Comparison of ENCODE assay signal across 9 cellular contexts in genomic region chr12:6362383-6362782, GRCh38. TPM values are rescaled to one million over a fixed set of nuclear protein-coding genes. Genes with fewer than 3 reads are reported as not detected.
DNase-seq lines count a peak whose midpoint lies in the region; ATAC-seq and TF ChIP-seq lines count a peak whose summit lies in the region.
"Had no signal": no experiment of that assay in that cellular context is flagged by ENCODE, and none has a peak within 500 bp of the region (broad histone marks: within the 10 kb centered on the region; RNA-seq: fewer than 3 reads in every experiment).

No MANE protein-coding gene starts in this region.

- TF ChIP-seq CTCF in CD4-positive, alpha-beta T cell (IDR thresholded peaks at IDR 0.05), result no peak
- TF ChIP-seq CTCF in endothelial cell (IDR thresholded peaks at IDR 0.05; ENCODE audit: unreplicated experiment) (no peak), parathyroid adenoma (IDR thresholded peaks at IDR 0.05) (no peak)

- no peaks in the 10 kb centered on the region for H3K27me3 ChIP-seq in CD4-positive, alpha-beta T cell (ENCODE audit: control insufficient read depth, insufficient read depth, low read length)
- H3K27me3 ChIP-seq in parathyroid adenoma (ENCODE audit: control insufficient read depth, insufficient read depth, low read length), result no peaks in the 10 kb centered on the region
- H3K27me3 ChIP-seq in MG63, result no peaks in the 10 kb centered on the region

- no peaks in the 10 kb centered on the region for H3K36me3 ChIP-seq in parathyroid adenoma (ENCODE audit: control insufficient read depth, insufficient read depth, low read length)
- H3K36me3 ChIP-seq in MG63, result no peaks in the 10 kb centered on the region

- no peak overlapping the region for H3K27ac ChIP-seq in CD4-positive, alpha-beta T cell (ENCODE audit: low read depth, low read length)
- peak overlapping the region; percentile 25 for H3K27ac ChIP-seq in parathyroid adenoma

- CTCF ChIA-PET in CD4-positive, alpha-beta T cell (lab: Charles Lee), result interaction anchor here (1.0 to 1.9 kb wide), 4 partner anchors 26 to 175 kb away, joined by 3 to 8 read pairs (median 6); no protein-coding TSS in a partner anchor
- CTCF ChIA-PET in HEK293T (lab: Yijun Ruan, JAX), result interaction anchor here (0.6 to 1.9 kb wide), 3 partner anchors 17 to 36 kb away, joined by 3 to 8 read pairs (median 5); no protein-coding TSS in a partner anchor

- H3K9me3 ChIP-seq in CD4-positive, alpha-beta T cell (ENCODE audit: control insufficient read depth, low read length), result no peaks in the 10 kb centered on the region
- no peaks in the 10 kb centered on the region for H3K9me3 ChIP-seq in parathyroid adenoma (ENCODE audit: control insufficient read depth, low read length)
- no peaks in the 10 kb centered on the region for H3K9me3 ChIP-seq in MG63

- H3K27me3 Mint-ChIP-seq in CD4-positive, alpha-beta T cell, result no peaks in the 10 kb centered on the region
- H3K27me3 Mint-ChIP-seq in endothelial cell (ENCODE audit: unreplicated experiment), result peaks cover 5% of the 10 kb centered on the region

- POLR2A ChIA-PET in CD4-positive, alpha-beta T cell (lab: Charles Lee), result interaction anchor here (0.7 to 3.5 kb wide), 5 partner anchors 20 to 172 kb away, joined by 3 to 58 read pairs (median 6); partner anchors contain the start of genes GAPDH and TNFRSF1A
- POLR2A ChIA-PET in HEK293T (lab: Yijun Ruan, JAX), result interaction anchor here (0.7 to 1.9 kb wide), 8 partner anchors 10 to 108 kb away, joined by 4 to 19 read pairs (median 9); partner anchors contain the start of genes TNFRSF1A and VAMP1

- intact Hi-C loops in CD4-positive, alpha-beta T cell (cut with DNase I, micrococcal nuclease), result loop anchor here (2.0 kb wide), 1 partner anchor 20 kb away; the partner anchor contains the start of gene TNFRSF1A (in 2 of the 2)

- H3K4me3 ChIP-seq in parathyroid adenoma (ENCODE audit: low read depth, low read length) (no peak overlapping the region), MG63 (no peak overlapping the region)
- H3K4me3 ChIP-seq: GM12878 had no signal

- H3K27ac Mint-ChIP-seq in CD4-positive, alpha-beta T cell, result peak overlapping the region; percentile 82
- H3K27ac Mint-ChIP-seq in endothelial cell (ENCODE audit: unreplicated experiment), result peak overlapping the region; percentile 32

- H3K4me1 ChIP-seq in parathyroid adenoma, result peaks cover 3% of the 10 kb centered on the region

- no peaks in the 10 kb centered on the region for H3K79me2 ChIP-seq in parathyroid adenoma

- peak overlapping the region; percentile 87 for H3K4me3 Mint-ChIP-seq in CD4-positive, alpha-beta T cell
- H3K4me3 Mint-ChIP-seq in endothelial cell (ENCODE audit: unreplicated experiment), result no peak overlapping the region

- H3K9me3 Mint-ChIP-seq in CD4-positive, alpha-beta T cell, result no peaks in the 10 kb centered on the region
- H3K9me3 Mint-ChIP-seq in endothelial cell (ENCODE audit: unreplicated experiment), result no peaks in the 10 kb centered on the region

- no peak for ATAC-seq in CD4-positive, alpha-beta T cell (ENCODE audit: poor library complexity)

- H3K9ac ChIP-seq in parathyroid adenoma, result no peak overlapping the region

- H3K36me3 Mint-ChIP-seq in CD4-positive, alpha-beta T cell (ENCODE audit: low read depth), result no peaks in the 10 kb centered on the region
- no peaks in the 10 kb centered on the region for H3K36me3 Mint-ChIP-seq in endothelial cell (ENCODE audit: low read depth, unreplicated experiment)

- H3K4me2 ChIP-seq in parathyroid adenoma (ENCODE audit: low read length), result no peak overlapping the region

- DNase-seq in CD4-positive, alpha-beta T cell, result no peak
- DNase-seq in HEK293T (ENCODE audit: extremely low spot score) (no peak), endothelial cell (ENCODE audit: low spot score) (no peak), MG63 (no peak), NCI-H2227 treated with DMSO at 0.1 percent for 48 hours (lab: John Stamatoyannopoulos, UW) (no peak), NCI-H1105 (lab: John Stamatoyannopoulos, UW) (no peak)
- DNase-seq: NCI-H524 had no signal

- no peak overlapping the region for H2AFZ ChIP-seq in parathyroid adenoma

- H3K4me1 Mint-ChIP-seq in CD4-positive, alpha-beta T cell (ENCODE audit: low read depth), result peaks cover 32% of the 10 kb centered on the region
- H3K4me1 Mint-ChIP-seq in endothelial cell (ENCODE audit: unreplicated experiment), result peaks cover 2% of the 10 kb centered on the region

TF ChIP-seq in HEK293T, 16 proteins besides CTCF, POLR2A, EP300 and RAD21:
- TF ChIP-seq ARNT (IDR thresholded peaks at IDR 0.05), result no peak
- TF ChIP-seq CTBP1 (IDR thresholded peaks at IDR 0.05; ENCODE audit: borderline replicate concordance), result no peak
- TF ChIP-seq BHLHE40 (IDR thresholded peaks at IDR 0.05; ENCODE audit: borderline replicate concordance), result no peak
- peak; percentile 46; the same call in 1 of the 2 replicates for TF ChIP-seq PKNOX1 (IDR thresholded peaks at IDR 0.05)
- no peak for TF ChIP-seq LEF1 (IDR thresholded peaks at IDR 0.05; ENCODE audit: borderline replicate concordance)
- no peak for TF ChIP-seq HDGF (IDR thresholded peaks at IDR 0.05; ENCODE audit: borderline replicate concordance)

RNA-seq across cellular contexts. Expression of gene SCNN1A, which starts 13.0 kb away (rescaled TPM):
- 1 to 10 TPM; 1.1 to 2.0 TPM for total RNA-seq in CD4-positive, alpha-beta T cell
- total RNA-seq in endothelial cell (ENCODE audit: unreplicated experiment), result 2.2 TPM
- total RNA-seq in MG63 (2014; rRNA removed; shearing (Covaris generic); ENCODE audit: low replicate concordance), result 0.07 and 0.66 TPM in 2 replicates

RNA-seq across cellular contexts. Expression of gene TNFRSF1A, which starts 20.5 kb away (rescaled TPM):
- total RNA-seq in CD4-positive, alpha-beta T cell, result 10 to 100 TPM; 16.3 to 19.2 TPM
- 125 TPM for total RNA-seq in endothelial cell (ENCODE audit: unreplicated experiment)
- 181 and 208 TPM in 2 replicates for total RNA-seq in MG63 (2014; rRNA removed; shearing (Covaris generic); ENCODE audit: low replicate concordance)

RNA-seq across cellular contexts. Expression of gene LTBR, which starts 21.6 kb away (rescaled TPM):
- total RNA-seq in CD4-positive, alpha-beta T cell, result under 1 TPM; 0.38 to 0.67 TPM
- total RNA-seq in endothelial cell (ENCODE audit: unreplicated experiment), result 40.3 TPM
- total RNA-seq in MG63 (2014; rRNA removed; shearing (Covaris generic); ENCODE audit: low replicate concordance), result 35.0 and 61.5 TPM in 2 replicates

RNA-seq across cellular contexts. Expression of gene PLEKHG6, which starts 51.9 kb away (rescaled TPM):
- not detected for total RNA-seq in CD4-positive, alpha-beta T cell
- 1.9 TPM for total RNA-seq in endothelial cell (ENCODE audit: unreplicated experiment)
- not detected in 2 replicates for total RNA-seq in MG63 (2014; rRNA removed; shearing (Covaris generic); ENCODE audit: low replicate concordance)

Comparison
In these comparisons a context has a peak if more than half of its experiments do, and no peak if none do; other contexts are left out.
1. RNA of gene LTBR, which starts 21.6 kb away (total RNA-seq): 35.0 to 61.5 TPM in MG63 and 40.3 TPM in endothelial cell (single experiment); 0.38 to 0.67 TPM in CD4-positive, alpha-beta T cell; every median in the first group is over 10 times any median in the second.